ENCODE assay signal across 8 cellular contexts in the genomic region with DNA sequence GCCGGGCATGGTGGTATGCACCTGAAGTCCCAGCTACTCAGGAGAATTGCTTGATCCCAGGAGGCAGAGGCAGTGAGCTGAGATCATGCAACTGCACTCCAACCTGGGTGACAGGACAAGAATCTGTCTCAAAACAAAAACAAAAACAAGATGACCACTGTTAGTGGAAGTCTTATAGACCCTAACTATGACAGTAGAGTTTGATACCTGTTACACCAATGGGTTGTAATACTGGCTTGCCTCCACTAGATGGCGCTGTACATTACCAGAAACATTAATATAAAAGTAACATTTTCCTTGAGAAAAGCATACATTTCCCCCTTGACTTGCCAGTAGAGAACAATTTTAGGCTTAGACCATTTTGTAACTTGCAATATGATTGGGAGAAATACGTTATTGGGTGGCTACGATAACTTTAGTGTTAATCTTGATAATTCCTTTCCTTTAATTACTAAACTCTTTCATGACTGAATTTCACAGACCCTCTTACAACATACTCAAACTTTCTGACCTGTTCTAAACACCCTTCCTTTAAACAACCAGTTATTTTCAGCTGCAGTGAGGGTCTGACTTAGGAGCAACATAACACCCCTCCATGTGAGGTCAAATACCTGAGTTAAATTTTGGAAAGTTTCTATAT. TPM values are rescaled to one million over a fixed set of nuclear protein-coding genes. Genes with fewer than 3 reads are reported as not detected.
A peak's percentile ranks its signal among the peaks of the same experiment; 100 is the strongest.
DNase-seq lines count a peak whose midpoint lies in the region; ATAC-seq and TF ChIP-seq lines count a peak whose summit lies in the region.

No MANE protein-coding gene starts in this region.

- TF ChIP-seq CTCF in GM12875 (IDR thresholded peaks at IDR 0.05; ENCODE audit: borderline replicate concordance, insufficient read depth, low read depth, low read length) (peak; percentile 62), gastroesophageal sphincter (IDR thresholded peaks at IDR 0.05) (peak; percentile 70 to 88 (median 77)), spleen (IDR thresholded peaks at IDR 0.05 in 8 of 11, conservative IDR thresholded peaks at IDR 0.05 in 3 of 11) (peak; percentile 55 to 93 (median 85))

- TF ChIP-seq POLR2A in gastroesophageal sphincter (IDR thresholded peaks at IDR 0.05), result no peak
- no peak for TF ChIP-seq POLR2A in spleen (IDR thresholded peaks at IDR 0.05)

- no peaks in the 10 kb centered on the region for H3K27me3 ChIP-seq in gastroesophageal sphincter
- H3K27me3 ChIP-seq in spleen (replicated peaks in 1 of 7), result no peaks in the 10 kb centered on the region

- no peak overlapping the region for H3K4me3 ChIP-seq in GM12875 (ENCODE audit: low read depth, low read length)
- no peak overlapping the region for H3K4me3 ChIP-seq in gastroesophageal sphincter
- H3K4me3 ChIP-seq in spleen, result no peak overlapping the region

- 51 to 63% methylated on average over 4 of the region's 4 CpGs for WGBS in gastroesophageal sphincter (ENCODE audit: low coverage in 1 of 2), 2 donors
- WGBS in spleen, 5 donors, result 61 to 71% (median 63%) methylated on average over 4 of the region's 4 CpGs

- peak; percentile 7 for DNase-seq in AG08395 (ENCODE audit: low spot score)
- DNase-seq in NCI-H69 (lab: John Stamatoyannopoulos, UW), result peak; percentile 63
- DNase-seq in activated CD8-positive, alpha-beta memory T cell treated with anti-CD3 and anti-CD28 coated beads, Interleukin-2, amount 50 U/mL, for 24 hours (ENCODE audit: extremely low read depth), result peak; percentile 23
- no peak for DNase-seq in spleen
- no peak for DNase-seq in mesenteric fat pad (ENCODE audit: low spot score)

- H3K9me3 ChIP-seq in gastroesophageal sphincter, result no peaks in the 10 kb centered on the region
- peaks cover 0 to 13% (median 0%) of the 10 kb centered on the region in 8 donors for H3K9me3 ChIP-seq in spleen

- no peak for ATAC-seq in gastroesophageal sphincter
- no peak for ATAC-seq in GM18511 (IDR thresholded peaks at IDR 0.05; ENCODE audit: unreplicated experiment)

- H3K4me1 ChIP-seq in gastroesophageal sphincter (no peaks in the 10 kb centered on the region), spleen (peaks cover 0 to 4% (median 0%) of the 10 kb centered on the region in 6 donors)

- no peaks in the 10 kb centered on the region for H3K36me3 ChIP-seq in gastroesophageal sphincter
- H3K36me3 ChIP-seq in spleen, result no peaks in the 10 kb centered on the region

- TF ChIP-seq EP300 in gastroesophageal sphincter (IDR thresholded peaks at IDR 0.05), result no peak

- intact Hi-C loops in spleen (cut with DNase I; ENCODE audit: low total_unique reads), result loop anchor here (10.0 kb wide), 1 partner anchor 234 kb away; no protein-coding TSS in a partner anchor

- H3K27ac ChIP-seq in gastroesophageal sphincter (no peak overlapping the region), spleen (no peak overlapping the region)

RNA-seq across cellular contexts. Expression of a gene that starts 19.5 kb away (rescaled TPM):
- total RNA-seq in gastroesophageal sphincter, result under 1 TPM in 1 of 4 donors, not detected in 3; 0.23 TPM
- total RNA-seq in spleen, result 1 to 10 TPM in 1 of 7 donors, not detected in 6; 1.4 TPM
- polyA plus RNA-seq in spleen, result under 1 TPM in 1 of 3 donors, not detected in 2; 0.09 TPM
- not detected for total RNA-seq in mesenteric fat pad

RNA-seq across cellular contexts. Expression of a gene that starts 56.8 kb away (rescaled TPM):
- total RNA-seq in gastroesophageal sphincter (10 to 100 TPM in 1 of 4 donors, 1 to 10 TPM in 3; 3.0 to 12.0 (median 5.8) TPM), spleen (1 to 10 TPM; 2.0 to 9.1 (median 5.5) TPM), mesenteric fat pad (7.3 TPM)
- polyA plus RNA-seq in spleen, result under 1 TPM; 0.42 to 1.00 (median 0.56) TPM

Comparison
In these comparisons a context has a peak if more than half of its experiments do, and no peak if none do; other contexts are left out.
1. DNase-seq: peak in AG08395 (single experiment), NCI-H69 (single experiment) and activated CD8-positive, alpha-beta memory T cell treated with anti-CD3 and anti-CD28 coated beads, Interleukin-2, amount 50 U/mL, for 24 hours (single experiment); none in spleen (single experiment) and mesenteric fat pad (single experiment).
2. Peak in every context shown above with its lines, with median percentiles within 50 percentile points of each other: CTCF ChIP-seq.